In the genomic region with DNA sequence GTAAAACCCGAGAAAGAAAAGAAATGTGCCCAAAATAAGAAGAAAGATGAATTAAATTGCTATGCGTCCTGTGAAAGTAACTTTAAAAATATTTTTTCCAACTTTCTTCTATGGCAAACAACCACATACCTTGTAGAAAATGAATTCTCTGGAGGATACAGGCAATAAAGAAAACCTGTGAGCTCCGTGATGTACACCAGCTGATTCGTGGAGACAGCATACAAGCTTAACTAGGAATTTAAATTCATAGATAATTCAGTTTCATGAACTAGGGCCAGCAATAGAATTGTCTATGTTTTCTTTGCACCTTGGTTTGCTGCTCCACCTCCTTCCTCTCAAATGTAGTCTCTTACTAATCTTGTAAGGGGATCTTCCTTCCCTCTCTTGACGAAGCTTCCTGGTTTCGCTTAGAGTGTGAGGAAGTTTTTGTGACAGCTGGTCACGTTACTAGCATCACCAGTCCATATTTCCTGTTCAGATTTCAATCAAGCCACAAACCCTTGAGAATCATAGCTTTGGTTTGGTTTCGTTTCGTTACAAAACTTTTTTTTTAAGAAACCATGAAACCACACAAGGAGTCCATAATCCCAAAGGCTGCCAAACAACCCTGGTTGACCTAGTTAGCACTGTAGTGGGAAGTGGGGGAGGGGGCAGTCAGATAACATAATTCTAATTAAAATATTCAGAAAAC, we compare ENCODE assay signal across 8 cellular contexts. TPM values are rescaled to one million over a fixed set of nuclear protein-coding genes. Genes with fewer than 3 reads are reported as not detected.
DNase-seq lines count a peak whose midpoint lies in the region; ATAC-seq and TF ChIP-seq lines count a peak whose summit lies in the region.

No MANE protein-coding gene starts in this region.

- peaks cover 23% of the 10 kb centered on the region for H3K4me1 Mint-ChIP-seq in CD4-positive, alpha-beta T cell (ENCODE audit: low read depth)
- H3K4me1 Mint-ChIP-seq in nephron: peaks cover 9% of the 10 kb centered on the region

- H3K27me3 ChIP-seq in CD4-positive, alpha-beta T cell (ENCODE audit: control insufficient read depth, insufficient read depth, low read length): no peaks in the 10 kb centered on the region

- intact Hi-C loops in CD4-positive, alpha-beta T cell (cut with DNase I, micrococcal nuclease): no loop called here

- peak overlapping the region; percentile 72 for H3K27ac Mint-ChIP-seq in CD4-positive, alpha-beta T cell
- peak overlapping the region in 2 of 3 experiments; percentile 45 to 61 for H3K27ac Mint-ChIP-seq in nephron

- H3K27me3 Mint-ChIP-seq in CD4-positive, alpha-beta T cell: no peaks in the 10 kb centered on the region
- H3K27me3 Mint-ChIP-seq in nephron (ENCODE audit: low read depth): no peaks in the 10 kb centered on the region

- H3K9me3 Mint-ChIP-seq in CD4-positive, alpha-beta T cell: no peaks in the 10 kb centered on the region
- H3K9me3 Mint-ChIP-seq in nephron: no peaks in the 10 kb centered on the region

- peak overlapping the region; percentile 0 for H3K4me3 ChIP-seq in astrocyte of the spinal cord (ENCODE audit: low read depth, low read length)

- POLR2A ChIA-PET in CD4-positive, alpha-beta T cell (lab: Charles Lee): interaction anchor here (1.0 to 1.6 kb wide), 3 partner anchors 34 to 36 kb away, joined by 3 to 8 read pairs (median 4); partner anchors contain the start of gene GREM2

- peak in 4 of 10 experiments; percentile 5 to 21 (median 8) for DNase-seq in CD4-positive, alpha-beta T cell
- DNase-seq in NOMO-1 treated with DMSO at 0.1 percent for 48 hours (lab: John Stamatoyannopoulos, UW; ENCODE audit: unreplicated experiment) (peak; percentile 28), astrocyte of the spinal cord (ENCODE audit: low read depth, low spot score) (peak; percentile 51), COLO668 (lab: John Stamatoyannopoulos, UW; ENCODE audit: unreplicated experiment) (no peak), nucleus accumbens (lab: John Stamatoyannopoulos, UW) (no peak), NCI-H1694 treated with DMSO at 0.1 percent for 48 hours (lab: John Stamatoyannopoulos, UW) (no peak)

- CTCF ChIA-PET in CD4-positive, alpha-beta T cell (lab: Charles Lee): interaction anchor here (0.6 kb wide), 1 partner anchor 12 kb away, joined by 3 read pairs; no protein-coding TSS in a partner anchor

- peak; percentile 87 for ATAC-seq in CD4-positive, alpha-beta T cell (ENCODE audit: poor library complexity)
- ATAC-seq in GM21528 (IDR thresholded peaks at IDR 0.05; ENCODE audit: low FRiP score, unreplicated experiment): peak; percentile 72

- in situ Hi-C loops in astrocyte of the spinal cord (cut with HindIII; ENCODE audit: low sequenced_read_pairs): no loop called here

- H3K4me3 Mint-ChIP-seq in CD4-positive, alpha-beta T cell: peak overlapping the region; percentile 86
- peak overlapping the region in 2 of 3 experiments; percentile 35 to 72 for H3K4me3 Mint-ChIP-seq in nephron

- H3K36me3 Mint-ChIP-seq in CD4-positive, alpha-beta T cell (ENCODE audit: low read depth): no peaks in the 10 kb centered on the region
- no peaks in the 10 kb centered on the region for H3K36me3 Mint-ChIP-seq in nephron (ENCODE audit: low read depth)

- no peaks in the 10 kb centered on the region for H3K9me3 ChIP-seq in CD4-positive, alpha-beta T cell (ENCODE audit: control insufficient read depth, low read length)

- no peak for TF ChIP-seq CTCF in CD4-positive, alpha-beta T cell (IDR thresholded peaks at IDR 0.05)
- TF ChIP-seq CTCF in astrocyte of the spinal cord (IDR thresholded peaks at IDR 0.05; ENCODE audit: low read depth, low read length) (no peak), nephron (IDR thresholded peaks at IDR 0.05; ENCODE audit: unreplicated experiment in 3 of 3) (no peak)

- no peak overlapping the region for H3K27ac ChIP-seq in CD4-positive, alpha-beta T cell (ENCODE audit: low read depth, low read length)

RNA-seq across cellular contexts. Expression of gene GREM2, which starts 35.8 kb away (rescaled TPM):
- total RNA-seq in CD4-positive, alpha-beta T cell: under 1 TPM; 0.16 to 0.28 TPM

Comparison
In these comparisons a context has a peak if more than half of its experiments do, and no peak if none do; other contexts are left out.
1. DNase-seq: peak in NOMO-1 treated with DMSO at 0.1 percent for 48 hours (single experiment) and astrocyte of the spinal cord (single experiment); none in COLO668 (single experiment), nucleus accumbens (0 of 56) and NCI-H1694 treated with DMSO at 0.1 percent for 48 hours (single experiment).